29 cellular contexts compared by ENCODE assay signal in the genomic region with DNA sequence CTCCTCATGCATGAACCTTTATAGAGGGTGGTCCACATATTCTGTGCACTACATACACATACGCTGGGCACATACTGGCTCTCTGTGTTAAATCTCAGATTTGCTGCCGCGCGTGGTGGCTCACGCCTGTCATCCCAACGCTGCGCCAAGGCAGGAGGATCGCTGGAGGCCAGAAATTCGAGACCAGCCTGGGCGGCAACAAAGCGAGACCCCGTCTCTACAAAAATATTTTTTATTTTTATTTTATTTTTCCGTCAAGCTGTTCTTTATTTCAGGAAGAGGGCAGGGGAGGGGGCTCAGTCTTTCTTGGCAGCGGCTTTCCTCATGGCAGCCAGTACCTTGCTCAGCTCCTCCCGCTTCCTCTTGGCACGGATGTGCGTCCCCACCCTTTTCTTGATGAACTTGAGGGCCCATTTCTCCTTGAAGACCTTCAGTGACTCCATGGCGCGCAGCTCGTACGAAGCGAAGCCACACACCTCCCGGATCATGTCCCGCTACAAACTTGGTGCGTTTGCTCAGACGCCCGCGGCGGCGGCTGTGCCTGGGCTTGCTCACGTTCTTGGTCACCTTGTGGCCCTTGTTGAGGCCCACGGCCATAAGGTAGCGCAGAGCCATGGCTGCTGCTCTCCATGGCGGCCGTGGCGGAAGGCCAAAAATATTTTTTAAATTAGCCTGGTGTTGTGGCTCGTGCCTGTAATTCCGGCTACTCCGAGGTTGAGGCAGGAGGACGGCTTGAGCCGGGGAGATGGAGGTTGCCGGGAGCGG.
"Had no signal": no experiment of that assay in that cellular context is flagged by ENCODE, and none has a peak within 500 bp of the region (broad histone marks: within the 10 kb centered on the region; RNA-seq: fewer than 3 reads in every experiment).

No MANE protein-coding gene starts in this region.

- H3K9me3 Mint-ChIP-seq: activated CD4-positive, alpha-beta memory T cell treated with anti-CD3 and anti-CD28 coated beads, Interleukin-2, amount 10 ng/mL, durations not matched to agents 7 days and 5 days; activated CD4-positive, alpha-beta T cell treated with anti-CD3 and anti-CD28 coated beads, Interleukin-2, amount 10 ng/mL, durations not matched to agents 24 days and 14 days; activated naive CD4-positive, alpha-beta T cell treated with anti-CD3 and anti-CD28 coated beads, Interleukin-2, amount 50 U/mL, for 24 hours; brain; mesothelial cell of epicardium; natural killer cell; stimulated activated naive B cell treated with anti-CD40 and anti-IgM and Interleukin-4, amounts not matched to agents 10 μg/mL and 1 μg/mL and 100 μg/mL, for 72 hours had no signal

- H3K27ac Mint-ChIP-seq: activated CD4-positive, alpha-beta memory T cell treated with anti-CD3 and anti-CD28 coated beads, Interleukin-2, amount 10 ng/mL, durations not matched to agents 7 days and 5 days; activated CD4-positive, alpha-beta T cell treated with anti-CD3 and anti-CD28 coated beads, Interleukin-2, amount 10 ng/mL, durations not matched to agents 24 days and 14 days; activated CD8-positive, alpha-beta memory T cell treated with anti-CD3 and anti-CD28 coated beads, Interleukin-2, amount 10 ng/mL, durations not matched to agents 7 days and 5 days; activated naive CD4-positive, alpha-beta T cell treated with anti-CD3 and anti-CD28 coated beads, Interleukin-2, amount 50 U/mL, for 24 hours; brain; mesothelial cell of epicardium; natural killer cell; stimulated activated naive B cell treated with anti-CD40 and anti-IgM and Interleukin-4, amounts not matched to agents 10 μg/mL and 1 μg/mL and 100 μg/mL, for 72 hours had no signal

- H3K4me1 ChIP-seq: parathyroid adenoma had no signal

- H2AFZ ChIP-seq: parathyroid adenoma had no signal

- DNase-seq: activated CD4-positive, alpha-beta memory T cell treated with anti-CD3 and anti-CD28 coated beads, Interleukin-2, amount 10 ng/mL, durations not matched to agents 7 days and 5 days; activated CD4-positive, alpha-beta T cell treated with anti-CD3 and anti-CD28 coated beads, Interleukin-2, amount 10 ng/mL, durations not matched to agents 24 days and 14 days; activated CD8-positive, alpha-beta memory T cell treated with anti-CD3 and anti-CD28 coated beads, Interleukin-2, amount 10 ng/mL, durations not matched to agents 7 days and 5 days; activated gamma-delta T cell treated with Interleukin-2 at 50 U/mL for 16 hours; activated T-cell treated with anti-CD3 and anti-CD28 coated beads for 4 hours; aorta; dermis blood vessel endothelial cell; effector CD8-positive, alpha-beta T cell; gastrocnemius medialis; hippocampal formation; kidney glomerular epithelial cell; left lung; natural killer cell; sigmoid colon; stimulated activated CD4-positive, alpha-beta T cell treated with anti-CD3 and anti-CD28 coated beads, Interleukin-2, amount 100 ng/mL, for 48 hours; stimulated activated CD8-positive, alpha-beta memory T cell treated with anti-CD3 and anti-CD28 coated beads, Interleukin-4, amount 100 ng/mL, for 48 hours; stimulated activated naive B cell treated with anti-CD40 and anti-IgM and Interleukin-4, amounts not matched to agents 10 μg/mL and 1 μg/mL and 100 μg/mL, for 72 hours; T-helper 9 cell; upper lobe of right lung had no signal

- H3K9ac ChIP-seq: parathyroid adenoma had no signal

- ATAC-seq: activated CD4-positive, CD25-positive, alpha-beta regulatory T cell treated with anti-CD3 and anti-CD28 coated beads, Interleukin-2, amount 50 U/mL, for 24 hours; activated CD8-positive, alpha-beta memory T cell treated with anti-CD3 and anti-CD28 coated beads, Interleukin-2, amount 10 ng/mL, durations not matched to agents 7 days and 5 days; esophagus mucosa; gastrocnemius medialis; left lung; natural killer cell; stimulated activated naive B cell treated with anti-CD40 and anti-IgM and Interleukin-4, amounts not matched to agents 10 μg/mL and 1 μg/mL and 100 μg/mL, for 72 hours; upper lobe of right lung had no signal

- H3K27me3 ChIP-seq: gastrocnemius medialis, left lung, sigmoid colon, upper lobe of right lung had no signal

- H3K36me3 Mint-ChIP-seq: mesothelial cell of epicardium, natural killer cell had no signal

- H3K27me3 Mint-ChIP-seq: activated naive CD4-positive, alpha-beta T cell treated with anti-CD3 and anti-CD28 coated beads, Interleukin-2, amount 50 U/mL, for 24 hours; stimulated activated naive B cell treated with anti-CD40 and anti-IgM and Interleukin-4, amounts not matched to agents 10 μg/mL and 1 μg/mL and 100 μg/mL, for 72 hours had no signal

- H3K9me3 ChIP-seq: gastrocnemius medialis, left lung, sigmoid colon, thoracic aorta, upper lobe of right lung had no signal

- H3K27ac ChIP-seq: gastrocnemius medialis, left lung, parathyroid adenoma, sigmoid colon, thoracic aorta, upper lobe of right lung, VCaP had no signal

- H3K36me3 ChIP-seq: gastrocnemius medialis, left lung, sigmoid colon, thoracic aorta, upper lobe of right lung had no signal

- H3K4me2 ChIP-seq: smooth muscle cell had no signal

- H3K4me3 ChIP-seq: gastrocnemius medialis, left lung, lung, sigmoid colon, smooth muscle cell, thoracic aorta, upper lobe of right lung had no signal

- H3K4me3 Mint-ChIP-seq: activated CD4-positive, alpha-beta memory T cell treated with anti-CD3 and anti-CD28 coated beads, Interleukin-2, amount 10 ng/mL, durations not matched to agents 7 days and 5 days; activated CD4-positive, alpha-beta T cell treated with anti-CD3 and anti-CD28 coated beads, Interleukin-2, amount 10 ng/mL, durations not matched to agents 24 days and 14 days; activated CD8-positive, alpha-beta memory T cell treated with anti-CD3 and anti-CD28 coated beads, Interleukin-2, amount 10 ng/mL, durations not matched to agents 7 days and 5 days; activated naive CD4-positive, alpha-beta T cell treated with anti-CD3 and anti-CD28 coated beads, Interleukin-2, amount 50 U/mL, for 24 hours; mesothelial cell of epicardium; natural killer cell; stimulated activated naive B cell treated with anti-CD40 and anti-IgM and Interleukin-4, amounts not matched to agents 10 μg/mL and 1 μg/mL and 100 μg/mL, for 72 hours had no signal
